ENCODE assay signal across 34 cellular contexts in the genomic region with DNA sequence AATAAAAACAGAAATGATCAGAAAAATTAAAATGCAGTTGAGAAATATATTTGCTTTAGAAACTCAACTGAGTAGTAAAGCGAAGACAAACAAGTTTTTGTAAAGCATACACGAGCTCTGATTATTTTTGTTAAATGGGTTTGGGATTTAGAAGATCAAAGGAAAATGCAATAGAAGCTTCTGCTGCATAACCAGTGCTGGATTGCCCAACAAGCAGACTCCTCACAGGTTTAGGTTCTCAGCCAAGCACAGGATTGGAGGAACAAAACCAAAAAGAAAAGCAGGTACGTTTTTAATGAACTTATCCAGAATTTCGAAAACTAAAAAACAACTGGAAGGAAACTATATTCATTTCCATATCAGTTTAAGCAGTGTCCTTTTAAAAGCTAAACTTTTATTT.
"Had no signal": no experiment of that assay in that cellular context is flagged by ENCODE, and none has a peak within 500 bp of the region (broad histone marks: within the 10 kb centered on the region; RNA-seq: fewer than 3 reads in every experiment).

No MANE protein-coding gene starts in this region.

- FAIRE-seq: astrocyte, bronchial epithelial cell had no signal

- H3K36me3 ChIP-seq: adrenal gland, ascending aorta, brain microvascular endothelial cell, breast epithelium, cardiac muscle cell had no signal

- H3K27ac ChIP-seq: adrenal gland, ascending aorta, body of pancreas, brain microvascular endothelial cell, breast epithelium, cardiac muscle cell had no signal

- H3K9me3 ChIP-seq: adrenal gland, ascending aorta had no signal

- ATAC-seq: activated naive CD4-positive, alpha-beta T cell treated with anti-CD3 and anti-CD28 coated beads, Interleukin-2, amount 50 U/mL, for 72 hours; activated naive CD8-positive, alpha-beta T cell treated with anti-CD3 and anti-CD28 coated beads, Interleukin-2, amount 50 U/mL, for 24 hours; activated T-cell treated with anti-CD3 and anti-CD28 coated beads, Interleukin-2, amount 50 U/mL, for 4 hours; activated T-cell treated with anti-CD3 and anti-CD28 coated beads, Interleukin-2, amount 50 U/mL, for 72 hours; activated T-helper 17 cell treated with anti-CD3 and anti-CD28 coated beads, Interleukin-2, amount 50 U/mL, for 72 hours; body of pancreas had no signal

- DNase-seq: activated effector memory CD4-positive, alpha-beta T cell treated with anti-CD3 and anti-CD28 coated beads, Interleukin-2, amount 50 U/mL, for 16 hours; activated effector memory CD4-positive, alpha-beta T cell treated with Interleukin-2 at 50 U/mL for 16 hours; activated gamma-delta T cell; activated gamma-delta T cell treated with Interleukin-2 at 50 U/mL for 16 hours; activated naive CD4-positive, alpha-beta T cell; activated naive CD4-positive, alpha-beta T cell treated with anti-CD3 and anti-CD28 coated beads for 36 hours; activated naive CD4-positive, alpha-beta T cell treated with anti-CD3 and anti-CD28 coated beads, Interleukin-2, amount 10 ng/mL, durations not matched to agents 7 days and 5 days; activated naive CD4-positive, alpha-beta T cell treated with anti-CD3 and anti-CD28 coated beads, Interleukin-2, amount 50 U/mL, for 16 hours; activated naive CD4-positive, alpha-beta T cell treated with Interleukin-2 at 50 U/mL for 16 hours; activated naive CD8-positive, alpha-beta T cell treated with anti-CD3 and anti-CD28 coated beads for 36 hours; activated naive CD8-positive, alpha-beta T cell treated with anti-CD3 and anti-CD28 coated beads, Interleukin-2, amount 10 ng/mL, durations not matched to agents 7 days and 5 days; activated naive CD8-positive, alpha-beta T cell treated with anti-CD3 and anti-CD28 coated beads, Interleukin-2, amount 50 U/mL, for 24 hours; activated T-cell treated with anti-CD3 and anti-CD28 coated beads, Interleukin-2, amount 50 U/mL, for 1 hour; activated T-cell treated with anti-CD3 and anti-CD28 coated beads, Interleukin-2, amount 50 U/mL, for 24 hours; activated T-cell treated with anti-CD3 and anti-CD28 coated beads, Interleukin-2, amount 50 U/mL, for 4 hours; activated T-cell treated with anti-CD3 and anti-CD28 coated beads, Interleukin-2, amount 50 U/mL, for 48 hours; activated T-cell treated with anti-CD3 and anti-CD28 coated beads, Interleukin-2, amount 50 U/mL, for 72 hours; adrenal gland; amniotic stem cell; amygdala; anterior cingulate cortex; aorta; body of pancreas; brain microvascular endothelial cell; caudate nucleus; central memory CD4-positive, alpha-beta T cell; cerebellar nuclear complex had no signal

- H3K27me3 ChIP-seq: adrenal gland, ascending aorta, body of pancreas, brain microvascular endothelial cell, breast epithelium, cardiac muscle cell had no signal

- H3K4me1 ChIP-seq: adrenal gland, ascending aorta, body of pancreas, breast epithelium had no signal

- H3K4me3 ChIP-seq: adrenal gland, ascending aorta, body of pancreas, breast epithelium, cardiac muscle cell had no signal
